ENCODE assay signal across 24 cellular contexts in genomic region chr9:17995031-17995430, GRCh38.
DNase-seq lines count a peak whose midpoint lies in the region; ATAC-seq, FAIRE-seq and TF ChIP-seq lines count a peak whose summit lies in the region.
"Had no signal": no experiment of that assay in that cellular context is flagged by ENCODE, and none has a peak within 500 bp of the region (broad histone marks: within the 10 kb centered on the region; RNA-seq: fewer than 3 reads in every experiment).

No MANE protein-coding gene starts in this region.

- no peaks in the 10 kb centered on the region for H3K79me2 ChIP-seq in HepG2 (ENCODE audit: insufficient read depth, low read length)
- no peaks in the 10 kb centered on the region for H3K79me2 ChIP-seq in hepatocyte
- no peaks in the 10 kb centered on the region for H3K79me2 ChIP-seq in MM.1S (ENCODE audit: low read length)

- H3K36me3 ChIP-seq in liver (ENCODE audit: control insufficient read depth in 4 of 4, insufficient read depth in 3 of 4, low read depth in 1 of 4, low read length in 3 of 4) (no peaks in the 10 kb centered on the region), HepG2 (replicated peaks in 1 of 2; ENCODE audit: control insufficient read depth in 1 of 2, insufficient read depth in 2 of 2, low read length in 2 of 2) (no peaks in the 10 kb centered on the region), hepatocyte (replicated peaks; ENCODE audit: insufficient read depth, low read depth) (no peaks in the 10 kb centered on the region), Peyer's patch (no peaks in the 10 kb centered on the region), MM.1S (replicated peaks; ENCODE audit: insufficient read depth, low read length) (no peaks in the 10 kb centered on the region)
- H3K36me3 ChIP-seq in effector memory CD4-positive, alpha-beta T cell (ENCODE audit: control insufficient read depth, insufficient read depth, low read length) = no peaks in the 10 kb centered on the region
- H3K36me3 ChIP-seq: BLaER1 treated with 17β-estradiol and CSF1 and Interleukin-3, amounts not matched to agents 10 nM and 100 nM; SJSA1 had no signal

- BruUV-seq in HepG2 (replicated peaks; lab: Mats Ljungman, UMichigan) = no TSS peak

- H3K27me3 Mint-ChIP-seq in mesothelial cell of epicardium (ENCODE audit: low read depth) = no peaks in the 10 kb centered on the region

- H3K9me2 ChIP-seq in hepatocyte (replicated peaks; ENCODE audit: insufficient read depth) = no peaks in the 10 kb centered on the region
- no peaks in the 10 kb centered on the region for H3K9me2 ChIP-seq in MM.1S (replicated peaks; ENCODE audit: insufficient read depth, low read length)

- FAIRE-seq in HepG2 (lab: Jason Lieb, UNC) = no peak
- FAIRE-seq: GM12892, GM18507, H54, HTR-8/SVneo had no signal

- no peaks in the 10 kb centered on the region for H3K9me3 Mint-ChIP-seq in mesothelial cell of epicardium
- H3K9me3 Mint-ChIP-seq: CD8-positive, alpha-beta T cell had no signal

- intact Hi-C loops in HepG2 (cut with micrococcal nuclease; ENCODE audit: unreplicated experiment) = no loop called here

- no peaks in the 10 kb centered on the region for H3K27me3 ChIP-seq in liver (ENCODE audit: control insufficient read depth in 4 of 4, insufficient read depth in 4 of 4, low read length in 3 of 4)
- H3K27me3 ChIP-seq in HepG2 (ENCODE audit: control insufficient read depth in 1 of 2, insufficient read depth in 2 of 2, low read length in 2 of 2) = no peaks in the 10 kb centered on the region
- no peaks in the 10 kb centered on the region for H3K27me3 ChIP-seq in hepatocyte
- no peaks in the 10 kb centered on the region for H3K27me3 ChIP-seq in effector memory CD4-positive, alpha-beta T cell (replicated peaks; ENCODE audit: control insufficient read depth, insufficient read depth, low read length, poor library complexity, severe bottlenecking)
- H3K27me3 ChIP-seq in Peyer's patch = no peaks in the 10 kb centered on the region
- no peaks in the 10 kb centered on the region for H3K27me3 ChIP-seq in MM.1S (replicated peaks; ENCODE audit: insufficient read depth, low read length)
- H3K27me3 ChIP-seq: BLaER1 treated with 17β-estradiol and CSF1 and Interleukin-3, amounts not matched to agents 10 nM and 100 nM; SJSA1 had no signal

- POLR2A ChIA-PET in HepG2 (lab: Yijun Ruan, JAX) = no interaction called here

- CTCF ChIA-PET in HepG2 (lab: Yijun Ruan, JAX; ENCODE audit: low intra/inter-chr PET ratio, low total read pairs) = no interaction called here

- H3K4me2 ChIP-seq in HepG2 (ENCODE audit: low read depth, low read length) (no peak overlapping the region), hepatocyte (peak overlapping the region; percentile 4), MM.1S (ENCODE audit: low read depth, low read length) (no peak overlapping the region)
- H3K4me2 ChIP-seq: BLaER1 treated with 17β-estradiol and CSF1 and Interleukin-3, amounts not matched to agents 10 nM and 100 nM had no signal

- peaks cover 11% of the 10 kb centered on the region for H3K4me1 Mint-ChIP-seq in mesothelial cell of epicardium

- no peaks in the 10 kb centered on the region for H4K20me1 ChIP-seq in HepG2 (ENCODE audit: insufficient read depth, low read length)
- H4K20me1 ChIP-seq in hepatocyte (ENCODE audit: insufficient read depth, poor library complexity, severe bottlenecking) = no peaks in the 10 kb centered on the region
- H4K20me1 ChIP-seq in MM.1S (ENCODE audit: insufficient read depth, low read length) = no peaks in the 10 kb centered on the region
- H4K20me1 ChIP-seq: BLaER1 treated with 17β-estradiol and CSF1 and Interleukin-3, amounts not matched to agents 10 nM and 100 nM had no signal

- H3K4me3 ChIP-seq in liver (ENCODE audit: low read depth in 1 of 3, low read length in 3 of 3) (no peak overlapping the region), HepG2 (replicated peaks in 1 of 3; ENCODE audit: insufficient read depth in 1 of 3, low read depth in 2 of 3, low read length in 3 of 3) (no peak overlapping the region), hepatocyte (no peak overlapping the region), Peyer's patch (no peak overlapping the region), MM.1S (ENCODE audit: low read length) (no peak overlapping the region)
- H3K4me3 ChIP-seq in effector memory CD4-positive, alpha-beta T cell (ENCODE audit: insufficient read depth, low read depth, low read length, poor library complexity, severe bottlenecking) = no peak overlapping the region
- H3K4me3 ChIP-seq: BLaER1 treated with 17β-estradiol and CSF1 and Interleukin-3, amounts not matched to agents 10 nM and 100 nM; SJSA1 had no signal

- ATAC-seq in HepG2 = no peak
- ATAC-seq: CD8-positive, alpha-beta T cell; Panc1 had no signal

- TF ChIP-seq CTCF in liver (IDR thresholded peaks at IDR 0.05; ENCODE audit: low read depth, low read length, missing input control) (no peak), HepG2 (CRISPR knock-in tag; IDR thresholded peaks at IDR 0.05) (no peak), hepatocyte (IDR thresholded peaks at IDR 0.05; ENCODE audit: poor library complexity) (no peak), mesothelial cell of epicardium (IDR thresholded peaks at IDR 0.05; ENCODE audit: unreplicated experiment) (no peak), Peyer's patch (IDR thresholded peaks at IDR 0.05) (no peak), MM.1S (IDR thresholded peaks at IDR 0.05; ENCODE audit: low read length) (no peak)

- no peaks in the 10 kb centered on the region for H3F3A ChIP-seq in MM.1S (ENCODE audit: insufficient read depth, low read length)

- no peaks in the 10 kb centered on the region for H3K36me3 Mint-ChIP-seq in mesothelial cell of epicardium
- H3K36me3 Mint-ChIP-seq: CD8-positive, alpha-beta T cell had no signal

- H3K4me1 ChIP-seq in liver (ENCODE audit: control insufficient read depth in 4 of 4, insufficient read depth in 4 of 4, low read length in 3 of 4) (peaks cover 0 to 9% (median 3%) of the 10 kb centered on the region in 4 donors), HepG2 (ENCODE audit: insufficient read depth, low read length) (no peaks in the 10 kb centered on the region), hepatocyte (ENCODE audit: insufficient read depth) (no peaks in the 10 kb centered on the region), Peyer's patch (peaks cover 0 to 13% (median 0%) of the 10 kb centered on the region in 4 donors), MM.1S (ENCODE audit: low read length) (no peaks in the 10 kb centered on the region)
- H3K4me1 ChIP-seq in effector memory CD4-positive, alpha-beta T cell (ENCODE audit: control insufficient read depth, insufficient read depth, low read length, poor library complexity, severe bottlenecking) = no peaks in the 10 kb centered on the region
- H3K4me1 ChIP-seq: BLaER1 treated with 17β-estradiol and CSF1 and Interleukin-3, amounts not matched to agents 10 nM and 100 nM; SJSA1 had no signal

- TF ChIP-seq POLR2A in HepG2 (IDR thresholded peaks at IDR 0.05; ENCODE audit: insufficient read depth in 1 of 2, low read depth in 2 of 2, low read length in 2 of 2) = no peak
- no peak for TF ChIP-seq POLR2A in Peyer's patch (IDR thresholded peaks at IDR 0.05)

- H3K4me3 Mint-ChIP-seq in mesothelial cell of epicardium = no peak overlapping the region
- H3K4me3 Mint-ChIP-seq: CD8-positive, alpha-beta T cell had no signal

- TF ChIP-seq EP300 in HepG2 (IDR thresholded peaks at IDR 0.05; ENCODE audit: low read depth in 2 of 2, low read length in 2 of 2) = no peak
- TF ChIP-seq EP300 in HepG2 (CRISPR knock-in tag; IDR thresholded peaks at IDR 0.05; ENCODE audit: borderline replicate concordance) = no peak

- in situ Hi-C loops in HepG2 (cut with HindIII; ENCODE audit: extremely low pct_ligation_motif_present, low pct_unique_long_range_greater_than_20kb) = no loop called here

- peak overlapping the region; percentile 11 for H3K27ac Mint-ChIP-seq in mesothelial cell of epicardium
- H3K27ac Mint-ChIP-seq: CD8-positive, alpha-beta T cell had no signal

- H3K9me3 ChIP-seq in liver (ENCODE audit: control insufficient read depth in 4 of 4, low read length in 3 of 4) (no peaks in the 10 kb centered on the region), HepG2 (ENCODE audit: low read length) (no peaks in the 10 kb centered on the region), hepatocyte (ENCODE audit: low read depth) (no peaks in the 10 kb centered on the region), Peyer's patch (no peaks in the 10 kb centered on the region), MM.1S (replicated peaks; ENCODE audit: insufficient read depth, low read length) (no peaks in the 10 kb centered on the region)
- no peaks in the 10 kb centered on the region for H3K9me3 ChIP-seq in effector memory CD4-positive, alpha-beta T cell (ENCODE audit: control insufficient read depth, low read length)
- H3K9me3 ChIP-seq: BLaER1 treated with 17β-estradiol and CSF1 and Interleukin-3, amounts not matched to agents 10 nM and 100 nM; SJSA1 had no signal

- 38% methylated on average over 2 of the region's 2 CpGs for WGBS in liver
- 5% methylated on average over 2 of the region's 2 CpGs for WGBS in HepG2 (ENCODE audit: low lambda C conversion rate)
- 21% methylated on average over 2 of the region's 2 CpGs for WGBS in hepatocyte (ENCODE audit: low lambda C conversion rate, missing lambda C conversion rate)

- no peak overlapping the region for H3K27ac ChIP-seq in liver (ENCODE audit: low read depth in 1 of 2, low read length in 2 of 2)
- no peak overlapping the region for H3K27ac ChIP-seq in HepG2 (ENCODE audit: extremely low read length, insufficient read depth, low read length)
- H3K27ac ChIP-seq in hepatocyte = no peak overlapping the region
- H3K27ac ChIP-seq in effector memory CD4-positive, alpha-beta T cell (ENCODE audit: insufficient read depth, low read length, poor library complexity, severe bottlenecking) = no peak overlapping the region
- H3K27ac ChIP-seq in Peyer's patch = no peak overlapping the region
- H3K27ac ChIP-seq in MM.1S (ENCODE audit: low read length) = no peak overlapping the region
- H3K27ac ChIP-seq: BLaER1 treated with 17β-estradiol and CSF1 and Interleukin-3, amounts not matched to agents 10 nM and 100 nM; SJSA1 had no signal

- DNase-seq in HepG2 (ENCODE audit: low spot score) (no peak), hepatocyte (ENCODE audit: low spot score) (no peak), mesothelial cell of epicardium (ENCODE audit: low spot score in 2 of 2, unreplicated experiment in 2 of 2) (no peak), Peyer's patch (no peak), MM.1S (no peak)
- DNase-seq in effector memory CD4-positive, alpha-beta T cell = no peak
- DNase-seq: Calu3; CD8-positive, alpha-beta T cell; DMS79; Kasumi-1; NCI-H1092 treated with DMSO at 0.1 percent for 48 hours; NCI-H146; NCI-H2081 treated with DMSO at 0.1 percent for 48 hours; NCI-H345; NCI-H524 treated with DMSO at 0.1 percent for 48 hours; SW 1271 had no signal

- TF ChIP-seq RAD21 in liver (IDR thresholded peaks at IDR 0.05) = no peak
- TF ChIP-seq RAD21 in HepG2 (CRISPR knock-in tag; IDR thresholded peaks at IDR 0.05) = no peak

- no peak overlapping the region for H3K9ac ChIP-seq in liver (ENCODE audit: low read depth in 1 of 2, low read length in 2 of 2)
- H3K9ac ChIP-seq in HepG2 (ENCODE audit: insufficient read depth, low read depth, low read length) = no peak overlapping the region
- no peak overlapping the region for H3K9ac ChIP-seq in MM.1S (ENCODE audit: low read length)
- H3K9ac ChIP-seq: BLaER1 treated with 17β-estradiol and CSF1 and Interleukin-3, amounts not matched to agents 10 nM and 100 nM had no signal

- no peak overlapping the region for H2AFZ ChIP-seq in HepG2 (ENCODE audit: low read length)
- H2AFZ ChIP-seq in hepatocyte = no peak overlapping the region
- H2AFZ ChIP-seq in MM.1S (ENCODE audit: low read length) = no peak overlapping the region
